11 cellular contexts compared by ENCODE assay signal in the genomic region with DNA sequence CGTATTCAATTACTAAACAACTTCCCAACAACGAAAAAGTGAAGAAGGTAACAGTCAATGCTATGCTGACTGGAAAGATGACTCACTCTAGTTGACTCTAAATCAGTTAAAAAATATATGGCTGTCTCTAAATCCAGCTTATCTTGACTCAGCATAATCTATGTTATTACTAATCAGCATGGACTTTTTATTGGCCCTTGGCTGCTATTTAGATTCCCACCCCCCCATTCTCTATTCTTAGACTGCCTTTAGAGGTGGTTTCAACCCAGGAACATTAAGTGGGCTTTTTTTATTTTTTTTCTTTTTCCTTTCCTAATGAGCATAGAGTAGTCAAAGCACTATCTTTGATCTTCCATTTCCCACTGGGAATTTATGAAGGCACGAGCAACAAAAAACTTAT. TPM values are rescaled to one million over a fixed set of nuclear protein-coding genes. Genes with fewer than 3 reads are reported as not detected.
DNase-seq lines count a peak whose midpoint lies in the region; ATAC-seq, FAIRE-seq and TF ChIP-seq lines count a peak whose summit lies in the region.
"Had no signal": no experiment of that assay in that cellular context is flagged by ENCODE, and none has a peak within 500 bp of the region (broad histone marks: within the 10 kb centered on the region; RNA-seq: fewer than 3 reads in every experiment).

No MANE protein-coding gene starts in this region.

- intact Hi-C loops in activated T-helper 1 cell treated with anti-CD3 and anti-CD28 coated beads, Interleukin-12 subunit alpha, Interleukin-12 subunit beta, Interleukin-2, Interleukin-4 antibody, amounts not matched to agents 30 ng/mL and 10 ng/mL and 1 ng/mL, durations not matched to agents 14 hours and 24 hours and 36 hours (cut with micrococcal nuclease) = no loop called here
- intact Hi-C loops in transverse colon (cut with DNase I; ENCODE audit: low total_unique reads) = no loop called here

- H3K4me3 Mint-ChIP-seq in neural crest cell = peak overlapping the region; percentile 41
- H3K4me3 Mint-ChIP-seq in activated T-helper 1 cell treated with anti-CD3 and anti-CD28 coated beads, Interleukin-12 subunit alpha, Interleukin-12 subunit beta, Interleukin-2, Interleukin-4 antibody, amounts not matched to agents 30 ng/mL and 10 ng/mL and 1 ng/mL, durations not matched to agents 14 hours and 24 hours and 36 hours = no peak overlapping the region

- peaks cover 10% of the 10 kb centered on the region for H3K4me1 Mint-ChIP-seq in neural crest cell
- peaks cover 5% of the 10 kb centered on the region for H3K4me1 Mint-ChIP-seq in activated T-helper 1 cell treated with anti-CD3 and anti-CD28 coated beads, Interleukin-12 subunit alpha, Interleukin-12 subunit beta, Interleukin-2, Interleukin-4 antibody, amounts not matched to agents 30 ng/mL and 10 ng/mL and 1 ng/mL, durations not matched to agents 14 hours and 24 hours and 36 hours (ENCODE audit: low read depth)

- no peaks in the 10 kb centered on the region for H3K27me3 ChIP-seq in brain microvascular endothelial cell (replicated peaks)
- H3K27me3 ChIP-seq in transverse colon = peaks cover 66% of the 10 kb centered on the region

- H3K27me3 Mint-ChIP-seq in neural crest cell (ENCODE audit: low read depth) = peaks cover 21% of the 10 kb centered on the region
- H3K27me3 Mint-ChIP-seq in activated T-helper 1 cell treated with anti-CD3 and anti-CD28 coated beads, Interleukin-12 subunit alpha, Interleukin-12 subunit beta, Interleukin-2, Interleukin-4 antibody, amounts not matched to agents 30 ng/mL and 10 ng/mL and 1 ng/mL, durations not matched to agents 14 hours and 24 hours and 36 hours (ENCODE audit: insufficient read depth) = peaks cover 51% of the 10 kb centered on the region

- H3K9me3 Mint-ChIP-seq in neural crest cell = no peaks in the 10 kb centered on the region
- H3K9me3 Mint-ChIP-seq in activated T-helper 1 cell treated with anti-CD3 and anti-CD28 coated beads, Interleukin-12 subunit alpha, Interleukin-12 subunit beta, Interleukin-2, Interleukin-4 antibody, amounts not matched to agents 30 ng/mL and 10 ng/mL and 1 ng/mL, durations not matched to agents 14 hours and 24 hours and 36 hours = no peaks in the 10 kb centered on the region

- H3K4me1 ChIP-seq in transverse colon = peaks cover 0 to 18% (median 14%) of the 10 kb centered on the region in 4 donors

- no peak for ATAC-seq in GM18870 (IDR thresholded peaks at IDR 0.05; ENCODE audit: unreplicated experiment)
- ATAC-seq: stimulated activated naive CD8-positive, alpha-beta T cell treated with anti-CD3 and anti-CD28 coated beads, Interleukin-15, Interleukin-2, amounts not matched to agents 100 U/mL and 50 U/mL, for 24 hours had no signal

- H3K9me3 ChIP-seq in transverse colon = no peaks in the 10 kb centered on the region

- no peaks in the 10 kb centered on the region for H3K36me3 Mint-ChIP-seq in neural crest cell (ENCODE audit: low read depth)
- H3K36me3 Mint-ChIP-seq in activated T-helper 1 cell treated with anti-CD3 and anti-CD28 coated beads, Interleukin-12 subunit alpha, Interleukin-12 subunit beta, Interleukin-2, Interleukin-4 antibody, amounts not matched to agents 30 ng/mL and 10 ng/mL and 1 ng/mL, durations not matched to agents 14 hours and 24 hours and 36 hours (ENCODE audit: low read depth) = no peaks in the 10 kb centered on the region

- DNase-seq in D721Med (ENCODE audit: insufficient read length, low spot score) (no peak), M059J (ENCODE audit: low read depth) (peak; percentile 88), brain microvascular endothelial cell (peak; percentile 35), neural crest cell (ENCODE audit: low read depth, low spot score) (no peak), transverse colon (no peak)
- no peak for DNase-seq in activated T-helper 1 cell treated with anti-CD3 and anti-CD28 coated beads, Interleukin-12 subunit alpha, Interleukin-12 subunit beta, Interleukin-2, Interleukin-4 antibody, amounts not matched to agents 30 ng/mL and 10 ng/mL and 1 ng/mL, durations not matched to agents 14 hours and 24 hours and 36 hours (ENCODE audit: low spot score)
- no peak for DNase-seq in activated CD8-positive, alpha-beta memory T cell treated with anti-CD3 and anti-CD28 coated beads, Interleukin-2, amount 50 U/mL, for 4 hours
- DNase-seq: activated naive CD4-positive, alpha-beta T cell; dorsolateral prefrontal cortex; stimulated activated naive CD8-positive, alpha-beta T cell treated with anti-CD3 and anti-CD28 coated beads, Interleukin-15, Interleukin-2, amounts not matched to agents 100 U/mL and 50 U/mL, for 24 hours had no signal

- no peak for TF ChIP-seq EP300 in transverse colon (IDR thresholded peaks at IDR 0.05; ENCODE audit: low read depth)

- WGBS in transverse colon (ENCODE audit: low coverage in 1 of 2), 2 donors = 44 to 46% methylated on average over 2 to 3 of the region's 3 CpGs

- H3K36me3 ChIP-seq in brain microvascular endothelial cell (replicated peaks) (no peaks in the 10 kb centered on the region), transverse colon (no peaks in the 10 kb centered on the region)

- in situ Hi-C loops in brain microvascular endothelial cell (cut with HindIII; ENCODE audit: low pct_ligation_motif_present, low sequenced_read_pairs) (no loop called here), transverse colon (cut with MboI; ENCODE audit: low pct_ligation_motif_present in 1 of 4, low pct_unique_long_range_greater_than_20kb in 1 of 4, low sequenced_read_pairs in 3 of 4) (no loop called here)

- H3K4me3 ChIP-seq in brain microvascular endothelial cell (ENCODE audit: low read depth, low read length) (no peak overlapping the region), transverse colon (no peak overlapping the region)

- no peak for TF ChIP-seq POLR2A in transverse colon (IDR thresholded peaks at IDR 0.05)

- H3K27ac ChIP-seq in brain microvascular endothelial cell (no peak overlapping the region), transverse colon (no peak overlapping the region)
- H3K27ac ChIP-seq: dorsolateral prefrontal cortex had no signal

- H3K27ac Mint-ChIP-seq in neural crest cell (ENCODE audit: unreplicated experiment) = no peak overlapping the region
- H3K27ac Mint-ChIP-seq in activated T-helper 1 cell treated with anti-CD3 and anti-CD28 coated beads, Interleukin-12 subunit alpha, Interleukin-12 subunit beta, Interleukin-2, Interleukin-4 antibody, amounts not matched to agents 30 ng/mL and 10 ng/mL and 1 ng/mL, durations not matched to agents 14 hours and 24 hours and 36 hours = no peak overlapping the region

- FAIRE-seq in D721Med (lab: Jason Lieb, UNC) = peak; percentile 84

- TF ChIP-seq CTCF in D721Med (IDR thresholded peaks at IDR 0.05; ENCODE audit: insufficient read depth, missing control alignments) = no peak
- no peak for TF ChIP-seq CTCF in brain microvascular endothelial cell (IDR thresholded peaks at IDR 0.05; ENCODE audit: low read depth, low read length, missing control alignments)
- TF ChIP-seq CTCF in neural crest cell (conservative IDR thresholded peaks at IDR 0.05) = no peak
- no peak for TF ChIP-seq CTCF in transverse colon (IDR thresholded peaks at IDR 0.05)

RNA-seq across cellular contexts. Expression of a gene that starts 1.9 kb away (rescaled TPM):
- total RNA-seq in M059J (2014; rRNA removed; shearing (Covaris generic)) = 21.6 and 26.5 TPM in 2 replicates
- total RNA-seq in neural crest cell = 4.9 and 6.3 TPM in 2 replicates
- not detected in 2 replicates for total RNA-seq in activated T-helper 1 cell treated with anti-CD3 and anti-CD28 coated beads, Interleukin-12 subunit alpha, Interleukin-12 subunit beta, Interleukin-2, Interleukin-4 antibody, amounts not matched to agents 30 ng/mL and 10 ng/mL and 1 ng/mL, durations not matched to agents 14 hours and 24 hours and 36 hours
- 1 to 10 TPM in 3 of 4 donors, not detected in 1; 5.2 to 9.1 (median 6.0) TPM for total RNA-seq in transverse colon

Comparison
In these comparisons a context has a peak if more than half of its experiments do, and no peak if none do; other contexts are left out.
1. DNase-seq: peak in M059J (single experiment) and brain microvascular endothelial cell (single experiment); none in D721Med (single experiment), neural crest cell (single experiment), activated T-helper 1 cell treated with anti-CD3 and anti-CD28 coated beads, Interleukin-12 subunit alpha, Interleukin-12 subunit beta, Interleukin-2, Interleukin-4 antibody, amounts not matched to agents 30 ng/mL and 10 ng/mL and 1 ng/mL, durations not matched to agents 14 hours and 24 hours and 36 hours (single experiment), activated CD8-positive, alpha-beta memory T cell treated with anti-CD3 and anti-CD28 coated beads, Interleukin-2, amount 50 U/mL, for 4 hours (single experiment) and transverse colon (single experiment).